Comparison of ENCODE assay signal across 8 cellular contexts in the genomic region with DNA sequence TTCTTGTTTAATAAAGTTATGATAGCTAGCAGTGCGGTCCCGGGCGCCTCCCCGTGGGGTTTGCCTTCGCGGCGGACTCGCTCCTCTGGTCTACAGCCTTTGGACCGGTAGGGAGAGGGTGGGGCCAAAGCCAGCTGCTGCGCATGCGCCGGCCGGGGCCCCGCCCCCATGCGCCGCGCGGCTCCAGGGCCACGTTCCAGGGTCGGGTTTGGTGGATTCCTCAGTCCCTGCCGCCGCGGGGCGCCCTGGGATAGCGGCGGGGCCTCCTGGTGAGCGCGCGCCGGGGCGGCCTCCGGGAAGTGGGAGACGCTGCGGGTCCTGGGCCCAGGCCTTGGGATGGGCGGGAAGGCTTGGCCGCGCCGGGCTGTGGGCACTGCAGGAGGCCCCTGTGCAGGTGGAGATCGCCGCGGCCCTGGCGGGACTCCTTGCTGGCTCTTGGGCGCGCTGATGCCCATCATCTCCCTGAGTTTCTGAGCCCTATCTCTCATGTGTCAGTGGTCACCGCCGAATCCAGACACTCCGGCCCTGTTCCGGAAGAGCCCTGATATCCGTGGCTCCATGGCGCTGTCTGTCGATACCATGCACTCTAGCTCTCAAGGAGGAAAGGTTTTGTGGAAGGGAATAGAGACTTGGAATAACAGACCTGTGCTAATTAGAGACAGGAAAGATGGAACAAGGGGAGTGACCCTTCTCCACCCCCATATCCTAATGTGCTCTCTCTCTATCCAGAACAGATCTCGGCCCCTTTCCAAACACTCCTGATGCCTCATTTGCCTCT. TPM values are rescaled to one million over a fixed set of nuclear protein-coding genes. Genes with fewer than 3 reads are reported as not detected.
DNase-seq lines count a peak whose midpoint lies in the region; ATAC-seq and TF ChIP-seq lines count a peak whose summit lies in the region.

A gene (plus strand): TSS at position 163 of the 778 bp plus-strand sequence. CDS start 599 bp downstream, at position 762.

- peak; percentile 85 for TF ChIP-seq POLR2A in Raji (IDR thresholded peaks at IDR 0.05; ENCODE audit: insufficient read depth, low read depth, low read length)

- H4K20me1 ChIP-seq in GM23338 (replicated peaks; ENCODE audit: insufficient read depth) (no peaks in the 10 kb centered on the region), neural progenitor cell (ENCODE audit: low read depth) (no peaks in the 10 kb centered on the region)

- DNase-seq in ELR (ENCODE audit: low read depth) (peak; percentile 91), GM23338 (ENCODE audit: low spot score) (peak; percentile 82), LoVo (ENCODE audit: low spot score) (peak; percentile 94), fibroblast of villous mesenchyme (ENCODE audit: low read depth) (peak; percentile 93), neural progenitor cell (ENCODE audit: low spot score) (peak; percentile 88)
- peak; percentile 95 for DNase-seq in activated effector memory CD4-positive, alpha-beta T cell treated with anti-CD3 and anti-CD28 coated beads, Interleukin-2, amount 50 U/mL, for 16 hours

- no peaks in the 10 kb centered on the region for H3K79me2 ChIP-seq in GM23338 (replicated peaks; ENCODE audit: insufficient read depth)
- H3K79me2 ChIP-seq in neural progenitor cell (ENCODE audit: low read depth) = peaks cover 6% of the 10 kb centered on the region

- H3F3A ChIP-seq in GM23338 (replicated peaks; ENCODE audit: low read depth) = 0 out of 2 replicates have a peak, but pooled peaks cover 17% of the 10 kb centered on the region
- peaks cover 28% of the 10 kb centered on the region for H3F3A ChIP-seq in neural progenitor cell (ENCODE audit: low read depth)

- H3K36me3 Mint-ChIP-seq in GM23338 (ENCODE audit: low read depth) (peaks cover 61% of the 10 kb centered on the region), neural progenitor cell (peaks cover 30% of the 10 kb centered on the region)

- peak; percentile 90 for ATAC-seq in GM23338

- peaks cover 17% of the 10 kb centered on the region for H3K27me3 Mint-ChIP-seq in GM23338 (ENCODE audit: insufficient read depth, low read depth, poor library complexity)
- H3K27me3 Mint-ChIP-seq in neural progenitor cell (ENCODE audit: insufficient read depth, low read depth) = peaks cover 9% of the 10 kb centered on the region

- H3K4me3 Mint-ChIP-seq in GM23338 = peak within 1 kb of the TSS; percentile 89
- peak within 1 kb of the TSS; percentile 93 for H3K4me3 Mint-ChIP-seq in neural progenitor cell

- peaks cover 15% of the 10 kb centered on the region; the same call in 2 of the 3 replicates for H3K4me1 Mint-ChIP-seq in GM23338
- H3K4me1 Mint-ChIP-seq in neural progenitor cell = peaks cover 27% of the 10 kb centered on the region

- H3K36me3 ChIP-seq in GM23338 (ENCODE audit: insufficient read depth) (peaks cover 7% of the 10 kb centered on the region; the same call in 1 of the 2 replicates), neural progenitor cell (no peaks in the 10 kb centered on the region), subcutaneous abdominal adipose tissue (ENCODE audit: control insufficient read depth in 5 of 5, insufficient read depth in 5 of 5, low read length in 5 of 5) (peaks cover 0 to 56% (median 47%) of the 10 kb centered on the region in 5 donors)

- H2AFZ ChIP-seq in GM23338 = peak within 1 kb of the TSS; percentile 93
- peak within 1 kb of the TSS; percentile 53 for H2AFZ ChIP-seq in neural progenitor cell (replicated peaks)

- H3K9me2 ChIP-seq in GM23338 (ENCODE audit: insufficient read depth) = no peaks in the 10 kb centered on the region

- H3K4me3 ChIP-seq in GM23338 = peak within 1 kb of the TSS; percentile 84
- H3K4me3 ChIP-seq in fibroblast of villous mesenchyme (ENCODE audit: low read depth, low read length) = peak within 1 kb of the TSS; percentile 59
- H3K4me3 ChIP-seq in neural progenitor cell = peak within 1 kb of the TSS; percentile 62
- peak within 1 kb of the TSS; percentile 69 to 83 (median 69) for H3K4me3 ChIP-seq in subcutaneous abdominal adipose tissue (ENCODE audit: low read depth in 1 of 5, low read length in 5 of 5)

- H3K27ac Mint-ChIP-seq in GM23338 (peak within 1 kb of the TSS; percentile 90), neural progenitor cell (peak within 1 kb of the TSS; percentile 35)

- H3K4me1 ChIP-seq in GM23338 (ENCODE audit: insufficient read depth) (peaks cover 8% of the 10 kb centered on the region; the same call in 1 of the 2 replicates), neural progenitor cell (peaks cover 15% of the 10 kb centered on the region), subcutaneous abdominal adipose tissue (ENCODE audit: control insufficient read depth in 5 of 5, insufficient read depth in 5 of 5, low read length in 5 of 5) (peaks cover 2 to 34% (median 30%) of the 10 kb centered on the region in 5 donors)

- H3K27me3 ChIP-seq in GM23338 (ENCODE audit: insufficient read depth) (no peaks in the 10 kb centered on the region), neural progenitor cell (no peaks in the 10 kb centered on the region), subcutaneous abdominal adipose tissue (ENCODE audit: control insufficient read depth in 5 of 5, insufficient read depth in 4 of 5, low read length in 5 of 5) (no peaks in the 10 kb centered on the region)

- H3K9me3 Mint-ChIP-seq in GM23338 (no peaks in the 10 kb centered on the region), neural progenitor cell (no peaks in the 10 kb centered on the region)

- H3K9me3 ChIP-seq in neural progenitor cell (ENCODE audit: low read depth) (no peaks in the 10 kb centered on the region), subcutaneous abdominal adipose tissue (ENCODE audit: control insufficient read depth in 5 of 5, low read length in 5 of 5) (no peaks in the 10 kb centered on the region)

- H3K9ac ChIP-seq in neural progenitor cell = no peak within 1 kb of the TSS
- H3K9ac ChIP-seq in subcutaneous abdominal adipose tissue (ENCODE audit: low read length in 5 of 5) = peak within 1 kb of the TSS; percentile 50 to 95 (median 76)

- H3K4me2 ChIP-seq in GM23338 (peak within 1 kb of the TSS; percentile 97), neural progenitor cell (peak within 1 kb of the TSS; percentile 93)

- peak in 1 of 2 experiments; percentile 16; a peak in 2 of 4 replicates for TF ChIP-seq CTCF in GM23338 (conservative IDR thresholded peaks at IDR 0.05; ENCODE audit: low read depth in 2 of 2)
- peak; percentile 34 for TF ChIP-seq CTCF in fibroblast of villous mesenchyme (IDR thresholded peaks at IDR 0.05; ENCODE audit: insufficient read depth, low read depth, low read length)
- peak; percentile 8 for TF ChIP-seq CTCF in neural progenitor cell (IDR thresholded peaks at IDR 0.05)

- H3K27ac ChIP-seq in GM23338 (ENCODE audit: low read depth) = peak within 1 kb of the TSS; percentile 59; the same call in 1 of the 2 replicates
- no peak within 1 kb of the TSS for H3K27ac ChIP-seq in neural progenitor cell
- peak within 1 kb of the TSS; percentile 89 for H3K27ac ChIP-seq in subcutaneous abdominal adipose tissue (ENCODE audit: low read depth, low read length)

TF ChIP-seq in GM23338, 12 proteins besides CTCF, POLR2A, EP300 and RAD21:
- TF ChIP-seq, protein P1, sequence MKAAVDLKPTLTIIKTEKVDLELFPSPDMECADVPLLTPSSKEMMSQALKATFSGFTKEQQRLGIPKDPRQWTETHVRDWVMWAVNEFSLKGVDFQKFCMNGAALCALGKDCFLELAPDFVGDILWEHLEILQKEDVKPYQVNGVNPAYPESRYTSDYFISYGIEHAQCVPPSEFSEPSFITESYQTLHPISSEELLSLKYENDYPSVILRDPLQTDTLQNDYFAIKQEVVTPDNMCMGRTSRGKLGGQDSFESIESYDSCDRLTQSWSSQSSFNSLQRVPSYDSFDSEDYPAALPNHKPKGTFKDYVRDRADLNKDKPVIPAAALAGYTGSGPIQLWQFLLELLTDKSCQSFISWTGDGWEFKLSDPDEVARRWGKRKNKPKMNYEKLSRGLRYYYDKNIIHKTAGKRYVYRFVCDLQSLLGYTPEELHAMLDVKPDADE (IDR thresholded peaks at IDR 0.05) = 0 out of 2 replicates have a peak, but pooled peaks have one; percentile 28
- peak; percentile 93; the same call in 1 of the 2 replicates for TF ChIP-seq POLR2AphosphoS5 (IDR thresholded peaks at IDR 0.05; ENCODE audit: low read depth)
- TF ChIP-seq NANOG (IDR thresholded peaks at IDR 0.05; ENCODE audit: borderline replicate concordance) = no peak

RNA-seq across cellular contexts. Expression of the gene that starts here (rescaled TPM):
- 34.0 and 36.4 TPM in 2 replicates for total RNA-seq in GM23338 (2014; rRNA removed; shearing (Covaris generic))
- 13.7 and 14.2 TPM in 2 replicates for polyA plus RNA-seq in GM23338 (2016; fragmentation: Nextera tagmentation; extraction: Ambion mirVana)
- total RNA-seq in fibroblast of villous mesenchyme (15.1 and 17.3 TPM in 2 replicates), neural progenitor cell (ENCODE audit: low replicate concordance) (21.5 and 64.6 TPM in 2 replicates)
